ENCODE assay signal across 12 cellular contexts in genomic region chr2:127277028-127277427, GRCh38. TPM values are rescaled to one million over a fixed set of nuclear protein-coding genes. Genes with fewer than 3 reads are reported as not detected.
DNase-seq lines count a peak whose midpoint lies in the region; ATAC-seq, FAIRE-seq and TF ChIP-seq lines count a peak whose summit lies in the region.
"Had no signal": no experiment of that assay in that cellular context is flagged by ENCODE, and none has a peak within 500 bp of the region (broad histone marks: within the 10 kb centered on the region; RNA-seq: fewer than 3 reads in every experiment).

No MANE protein-coding gene starts in this region.

- no peak overlapping the region for H3K4me3 ChIP-seq in endodermal cell (ENCODE audit: low read length)

- peak overlapping the region; percentile 31 for H3K27ac Mint-ChIP-seq in endodermal cell
- H3K27ac Mint-ChIP-seq: CD4-positive, alpha-beta T cell had no signal

- ATAC-seq in GM21367 (IDR thresholded peaks at IDR 0.05; ENCODE audit: unreplicated experiment), result peak; percentile 76
- ATAC-seq in HG03064 (IDR thresholded peaks at IDR 0.05; ENCODE audit: low read depth, unreplicated experiment), result peak; percentile 55
- ATAC-seq: left colon had no signal

- H3K9me3 ChIP-seq in endodermal cell (ENCODE audit: control insufficient read depth, low read length), result no peaks in the 10 kb centered on the region

- no peak for TF ChIP-seq CTCF in endodermal cell (conservative IDR thresholded peaks at IDR 0.05)

- H3K4me3 Mint-ChIP-seq in endodermal cell, result no peak overlapping the region
- H3K4me3 Mint-ChIP-seq: CD4-positive, alpha-beta T cell had no signal

- no peak overlapping the region for H3K27ac ChIP-seq in endodermal cell (ENCODE audit: low read depth, low read length)

- no peak overlapping the region for H3K9ac ChIP-seq in endodermal cell (ENCODE audit: extremely low read depth, low read length, poor library complexity, severe bottlenecking)

- WGBS in endodermal cell (ENCODE audit: insufficient coverage in 1 of 2, insufficient read length in 1 of 2), 2 experiments, result 96 to 100% methylated on average over 1 to 2 of the region's 2 CpGs

- peaks cover 88% of the 10 kb centered on the region for H3K36me3 ChIP-seq in endodermal cell (ENCODE audit: control insufficient read depth, insufficient read depth, low read length)

- H3K4me1 Mint-ChIP-seq in endodermal cell, result no peaks in the 10 kb centered on the region

- FAIRE-seq in GM18507 (lab: Jason Lieb, UNC), result peak; percentile 53

- no peaks in the 10 kb centered on the region for H3K4me1 ChIP-seq in endodermal cell (ENCODE audit: control insufficient read depth, insufficient read depth, low read length)

- H3K27me3 Mint-ChIP-seq in endodermal cell (ENCODE audit: insufficient read depth), result no peaks in the 10 kb centered on the region
- H3K27me3 Mint-ChIP-seq: CD4-positive, alpha-beta T cell had no signal

- H3K36me3 Mint-ChIP-seq in endodermal cell (ENCODE audit: low read depth), result peaks cover 82% of the 10 kb centered on the region

- H3K9me3 Mint-ChIP-seq in endodermal cell, result no peaks in the 10 kb centered on the region
- H3K9me3 Mint-ChIP-seq: CD4-positive, alpha-beta T cell had no signal

- DNase-seq in GM18507 (ENCODE audit: extremely low spot score, insufficient read length, low read depth) (no peak), endodermal cell (no peak), NCI-H1694 treated with DMSO at 0.1 percent for 48 hours (lab: John Stamatoyannopoulos, UW) (no peak), hepatic stellate cell (ENCODE audit: low spot score) (no peak), NCI-H2029 treated with DMSO at 0.1 percent for 48 hours (lab: John Stamatoyannopoulos, UW) (no peak), Ammon's horn (ENCODE audit: low spot score) (no peak)
- DNase-seq: CD4-positive, alpha-beta T cell; left colon; retina; SHP77 treated with DMSO at 0.1 percent for 48 hours had no signal

- no peaks in the 10 kb centered on the region for H3K27me3 ChIP-seq in endodermal cell (ENCODE audit: control insufficient read depth, insufficient read depth, low read length, poor library complexity, severe bottlenecking)

RNA-seq across cellular contexts. Expression of gene ERCC3, which starts 16.9 kb away (rescaled TPM):
- 10 to 100 TPM; 64.5 to 72.6 TPM for total RNA-seq in endodermal cell
- polyA plus RNA-seq in endodermal cell (2013, experiment 1 of 2), result 51.5 TPM
- polyA plus RNA-seq in endodermal cell (2013, experiment 2 of 2), result 52.1 TPM

RNA-seq across cellular contexts. Expression of gene CYP27C1, which starts 56.9 kb away (rescaled TPM):
- total RNA-seq in endodermal cell, result 1 to 10 TPM; 4.4 to 4.9 TPM
- polyA plus RNA-seq in endodermal cell (2013, experiment 1 of 2), result 4.0 TPM
- polyA plus RNA-seq in endodermal cell (2013, experiment 2 of 2), result 4.0 TPM
- total RNA-seq: CD4-positive, alpha-beta T cell had no signal
